Comparison of ENCODE assay signal across 8 cellular contexts in genomic region chr4:40630335-40631021, GRCh38. TPM values are rescaled to one million over a fixed set of nuclear protein-coding genes. Genes with fewer than 3 reads are reported as not detected.
DNase-seq lines count a peak whose midpoint lies in the region; ATAC-seq and TF ChIP-seq lines count a peak whose summit lies in the region.

No MANE protein-coding gene starts in this region.

- H3K27ac Mint-ChIP-seq in brain = peak overlapping the region in 3 of 5 experiments; percentile 85 to 93 (median 88)

- peak overlapping the region in 4 of 5 experiments; percentile 84 to 92 (median 88) for H3K4me3 Mint-ChIP-seq in brain

- H3K4me1 Mint-ChIP-seq in brain = peaks cover 46% of the 10 kb centered on the region

- no peaks in the 10 kb centered on the region for H3K36me3 Mint-ChIP-seq in brain

- H3K4me3 ChIP-seq in GM06990 (replicated peaks; ENCODE audit: low read depth, low read length) (peak overlapping the region; percentile 93), HL-60 (replicated peaks; ENCODE audit: insufficient read depth, low read length) (peak overlapping the region; percentile 52), lower leg skin (ENCODE audit: low read depth, poor library complexity, severe bottlenecking) (peak overlapping the region; percentile 55), thymus (ENCODE audit: low read length) (peak overlapping the region; percentile 54)

- ATAC-seq in GM21367 (IDR thresholded peaks at IDR 0.05; ENCODE audit: unreplicated experiment) = peak; percentile 48

- H3K9me3 Mint-ChIP-seq in brain = peaks cover 0 to 4% (median 0%) of the 10 kb centered on the region in 5 experiments

- peaks cover 6% of the 10 kb centered on the region for H3K4me1 ChIP-seq in thymus (ENCODE audit: control insufficient read depth, insufficient read depth, low read length)

- no peak for TF ChIP-seq POLR2A in lower leg skin (IDR thresholded peaks at IDR 0.05)

- H3K27me3 Mint-ChIP-seq in brain = peaks cover 43% of the 10 kb centered on the region

- no peak for TF ChIP-seq CTCF in GM06990 (IDR thresholded peaks at IDR 0.05; ENCODE audit: insufficient read depth, low read length, poor library complexity, severe bottlenecking)
- no peak for TF ChIP-seq CTCF in HL-60 (IDR thresholded peaks at IDR 0.05; ENCODE audit: insufficient read depth, low read length)
- TF ChIP-seq CTCF in brain (conservative IDR thresholded peaks at IDR 0.05) = no peak
- TF ChIP-seq CTCF in lower leg skin (IDR thresholded peaks at IDR 0.05) = no peak

- H3K27me3 ChIP-seq in GM06990 (replicated peaks; ENCODE audit: control insufficient read depth, insufficient read depth, low read length) (no peaks in the 10 kb centered on the region), HL-60 (ENCODE audit: insufficient read depth, poor library complexity, severe bottlenecking) (no peaks in the 10 kb centered on the region), thymus (ENCODE audit: control insufficient read depth, insufficient read depth) (peaks cover 9% of the 10 kb centered on the region)

- DNase-seq in GM06990 (ENCODE audit: extremely low read depth, insufficient read length) (peak; percentile 78), HL-60 (ENCODE audit: low read depth in 1 of 2, low spot score in 1 of 2) (peak; percentile 52 to 59), lower leg skin (ENCODE audit: low spot score in 2 of 2) (peak in 1 of 2 donors; percentile 56), OCI-M1 (lab: John Stamatoyannopoulos, UW) (no peak), NK-92 (lab: John Stamatoyannopoulos, UW; ENCODE audit: unreplicated experiment) (no peak)

- intact Hi-C loops in lower leg skin (cut with DNase I; ENCODE audit: low total_unique reads) = no loop called here

- H3K9me3 ChIP-seq in thymus (ENCODE audit: control insufficient read depth) = no peaks in the 10 kb centered on the region

- H3K36me3 ChIP-seq in GM06990 (ENCODE audit: control insufficient read depth, insufficient read depth, low read length) (peaks cover under 1% of the 10 kb centered on the region), thymus (ENCODE audit: control insufficient read depth, insufficient read depth) (no peaks in the 10 kb centered on the region)

- H3K27ac ChIP-seq in HL-60 (replicated peaks) (peak overlapping the region; percentile 61), thymus (ENCODE audit: low read depth) (peak overlapping the region; percentile 95)

- WGBS in lower leg skin, 2 donors = 39 to 50% methylated on average over 40 to 41 of the region's 41 CpGs
- WGBS in thymus = 13% methylated on average over 41 of the region's 41 CpGs

RNA-seq across cellular contexts. Expression of gene RBM47, which starts 0.8 kb away (rescaled TPM):
- polyA plus RNA-seq in brain (ENCODE audit: insufficient read depth, low read depth, low replicate concordance) = 0.97 TPM
- 10 to 100 TPM; 38.4 to 73.8 (median 46.9) TPM for total RNA-seq in lower leg skin
- 13.1 TPM for polyA plus RNA-seq in thymus

Comparison
In these comparisons a context has a peak if more than half of its experiments do, and no peak if none do; other contexts are left out.
1. DNase-seq: peak in GM06990 (single experiment) and HL-60 (2 of 2); none in OCI-M1 (single experiment) and NK-92 (single experiment).
2. Peak in every context shown above with its lines, with median percentiles within 50 percentile points of each other: H3K4me3 ChIP-seq.